9 cellular contexts compared by ENCODE assay signal in the genomic region with DNA sequence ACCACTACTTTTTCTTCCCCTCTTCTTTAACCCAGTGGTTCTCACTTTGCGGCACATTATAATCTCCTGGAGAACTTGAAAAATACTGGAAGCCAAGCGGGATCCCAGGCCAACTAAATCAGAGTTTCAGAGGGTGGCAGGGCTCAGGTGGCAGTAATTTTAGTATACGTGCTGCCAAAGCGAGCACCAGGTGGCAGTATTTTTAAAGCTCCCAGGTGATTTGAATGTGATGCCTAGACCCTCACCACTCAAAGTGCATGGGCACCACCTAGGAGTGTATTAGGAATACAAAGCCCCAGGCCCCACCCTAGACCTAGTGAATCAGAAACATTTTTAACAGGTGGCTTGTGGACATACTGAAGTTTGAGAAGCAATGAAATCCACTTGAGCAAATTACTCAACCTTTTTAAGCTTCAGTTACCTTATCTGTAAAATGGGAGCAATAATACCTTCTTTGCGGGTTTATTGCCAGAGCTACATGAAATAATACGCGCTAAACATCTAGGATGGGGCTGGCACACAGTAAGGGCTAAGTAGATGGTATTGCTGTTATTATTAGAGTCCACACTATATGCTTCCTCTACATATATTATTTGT. TPM values are rescaled to one million over a fixed set of nuclear protein-coding genes. Genes with fewer than 3 reads are reported as not detected.
A peak's percentile ranks its signal among the peaks of the same experiment; 100 is the strongest.
DNase-seq lines count a peak whose midpoint lies in the region; FAIRE-seq and TF ChIP-seq lines count a peak whose summit lies in the region.
"Had no signal": no experiment of that assay in that cellular context is flagged by ENCODE, and none has a peak within 500 bp of the region (broad histone marks: within the 10 kb centered on the region; RNA-seq: fewer than 3 reads in every experiment).

No MANE protein-coding gene starts in this region.

- no peak overlapping the region for H2BK120ac ChIP-seq in neuronal stem cell (ENCODE audit: low read depth, low read length)

- H3K4me3 ChIP-seq in SU-DHL-6 (ENCODE audit: insufficient read depth, low read length, poor library complexity, severe bottlenecking) (no peak overlapping the region), keratinocyte (ENCODE audit: control insufficient read depth in 2 of 3, extremely low read depth in 1 of 3, insufficient read depth in 2 of 3, low read depth in 1 of 3, low read length in 3 of 3) (no peak overlapping the region), neuronal stem cell (ENCODE audit: low read length in 2 of 2) (no peak overlapping the region)

- H2AFZ ChIP-seq in SU-DHL-6 (ENCODE audit: low read depth, low read length, severe bottlenecking) (no peak overlapping the region), keratinocyte (ENCODE audit: control insufficient read depth, low read length) (no peak overlapping the region), neuronal stem cell (ENCODE audit: low read length) (no peak overlapping the region)

- no peak overlapping the region for H2BK12ac ChIP-seq in neuronal stem cell (ENCODE audit: low read length)

- H3K23ac ChIP-seq in neuronal stem cell (ENCODE audit: low read depth, low read length, poor library complexity) = no peak overlapping the region

- H3K4me2 ChIP-seq in SU-DHL-6 (ENCODE audit: low read depth, low read length, poor library complexity, severe bottlenecking) (no peak overlapping the region), keratinocyte (ENCODE audit: control insufficient read depth, extremely low read depth, insufficient read depth, low read depth, low read length) (no peak overlapping the region), neuronal stem cell (ENCODE audit: insufficient read depth, low read length, poor library complexity, severe bottlenecking) (no peak overlapping the region)

- H3K79me1 ChIP-seq in neuronal stem cell (ENCODE audit: low read depth, low read length) = no peaks in the 10 kb centered on the region

- no peak overlapping the region for H3K14ac ChIP-seq in neuronal stem cell (ENCODE audit: low read length)

- H4K20me1 ChIP-seq in SU-DHL-6 (ENCODE audit: low read depth, low read length) (no peaks in the 10 kb centered on the region), keratinocyte (ENCODE audit: control insufficient read depth, extremely low read depth, insufficient read depth, low read length) (no peaks in the 10 kb centered on the region)

- no peaks in the 10 kb centered on the region for H3K9me2 ChIP-seq in SU-DHL-6 (replicated peaks; ENCODE audit: insufficient read depth, low read length)

- H3K9me1 ChIP-seq in keratinocyte (ENCODE audit: control insufficient read depth, extremely low read depth, insufficient read depth, low read length) = no peaks in the 10 kb centered on the region

- no peak overlapping the region for H3K4ac ChIP-seq in neuronal stem cell (ENCODE audit: low read length)

- DNase-seq in ELF-1 (ENCODE audit: low read depth, low spot score) (peak; percentile 49), HuH-7 (ENCODE audit: low spot score) (peak; percentile 7), keratinocyte (ENCODE audit: low read depth, low spot score) (no peak), NOMO-1 treated with dmso at 0.1 percent for 144 hours (lab: John Stamatoyannopoulos, UW; ENCODE audit: unreplicated experiment) (no peak), Kasumi-1 (lab: John Stamatoyannopoulos, UW) (no peak), RKO (ENCODE audit: low spot score) (no peak), neuronal stem cell (ENCODE audit: low spot score) (no peak)

- no peak overlapping the region for H3K9ac ChIP-seq in SU-DHL-6 (ENCODE audit: low read length)
- H3K9ac ChIP-seq in keratinocyte (ENCODE audit: control insufficient read depth, extremely low read depth, insufficient read depth, low read length) = no peak overlapping the region
- H3K9ac ChIP-seq in neuronal stem cell (ENCODE audit: low read depth, low read length, poor library complexity) = no peak overlapping the region

- H3K27ac ChIP-seq in SU-DHL-6 (ENCODE audit: low read depth, low read length) = no peak overlapping the region
- no peak overlapping the region for H3K27ac ChIP-seq in keratinocyte (ENCODE audit: control insufficient read depth, insufficient read depth, low read length)
- H3K27ac ChIP-seq in neuronal stem cell (replicated peaks; ENCODE audit: low read length) = no peak overlapping the region
- H3K27ac ChIP-seq: HL-60 had no signal

- H4K91ac ChIP-seq in neuronal stem cell (ENCODE audit: low read depth, low read length, poor library complexity) = no peak overlapping the region

- H3K36me3 ChIP-seq in SU-DHL-6 (ENCODE audit: low read length) (no peaks in the 10 kb centered on the region), keratinocyte (ENCODE audit: control insufficient read depth in 2 of 2, extremely low read depth in 1 of 2, insufficient read depth in 2 of 2, low read length in 2 of 2) (no peaks in the 10 kb centered on the region), neuronal stem cell (replicated peaks in 1 of 2; ENCODE audit: control insufficient read depth in 2 of 2, insufficient read depth in 2 of 2, low read length in 2 of 2) (no peaks in the 10 kb centered on the region)

- H2BK5ac ChIP-seq in neuronal stem cell (ENCODE audit: low read length) = no peak overlapping the region

- dilution Hi-C loops in keratinocyte (cut with MboI; ENCODE audit: extremely low pct_ligation_motif_present, low sequenced_read_pairs) = no loop called here

- H3K18ac ChIP-seq in neuronal stem cell (ENCODE audit: low read length) = no peak overlapping the region

- no peaks in the 10 kb centered on the region for H3F3A ChIP-seq in SU-DHL-6 (ENCODE audit: insufficient read depth)

- WGBS in neuronal stem cell (ENCODE audit: extremely low coverage in 2 of 2, insufficient read length in 2 of 2, insufficient replicate concordance in 1 of 2), 2 donors = no CpG with 5 or more reads among the region's 7 CpGs

- no peak overlapping the region for H2BK15ac ChIP-seq in neuronal stem cell (ENCODE audit: low read length)

- no peaks in the 10 kb centered on the region for H3K27me3 ChIP-seq in SU-DHL-6 (ENCODE audit: low read length)
- no peaks in the 10 kb centered on the region for H3K27me3 ChIP-seq in keratinocyte (ENCODE audit: control insufficient read depth, extremely low read depth, insufficient read depth, low read length)
- peaks cover 0 to 21% (median 0%) of the 10 kb centered on the region in 3 experiments for H3K27me3 ChIP-seq in neuronal stem cell (ENCODE audit: control insufficient read depth in 3 of 3, insufficient read depth in 3 of 3, low read depth in 1 of 3, low read length in 3 of 3)

- H3K9me3 ChIP-seq in SU-DHL-6 (ENCODE audit: insufficient read depth, low read length) (no peaks in the 10 kb centered on the region), keratinocyte (ENCODE audit: control insufficient read depth, low read depth, low read length) (no peaks in the 10 kb centered on the region), neuronal stem cell (replicated peaks in 1 of 2; ENCODE audit: control insufficient read depth in 2 of 2, insufficient read depth in 1 of 2, low read depth in 1 of 2, low read length in 2 of 2) (no peaks in the 10 kb centered on the region)

- H3K79me2 ChIP-seq in SU-DHL-6 (ENCODE audit: insufficient read depth, low read length) = no peaks in the 10 kb centered on the region
- H3K79me2 ChIP-seq in keratinocyte (ENCODE audit: control insufficient read depth, insufficient read depth, low read length) = no peaks in the 10 kb centered on the region

- H2AK5ac ChIP-seq in neuronal stem cell (ENCODE audit: low read depth, low read length) = no peak overlapping the region

- no peak overlapping the region for H4K8ac ChIP-seq in neuronal stem cell (ENCODE audit: low read depth, low read length)

- H3K4me1 ChIP-seq in keratinocyte (ENCODE audit: control insufficient read depth, extremely low read depth, insufficient read depth, low read length) = no peaks in the 10 kb centered on the region
- no peaks in the 10 kb centered on the region for H3K4me1 ChIP-seq in neuronal stem cell (ENCODE audit: control insufficient read depth in 2 of 2, insufficient read depth in 1 of 2, low read depth in 1 of 2, low read length in 2 of 2)

- TF ChIP-seq CTCF in SU-DHL-6 (IDR thresholded peaks at IDR 0.05; ENCODE audit: insufficient read depth, low read length, poor library complexity, severe bottlenecking) = peak; percentile 40
- peak; percentile 29 to 56 (median 55) for TF ChIP-seq CTCF in keratinocyte (optimal IDR thresholded peaks at IDR 0.05 in 1 of 3, IDR thresholded peaks at IDR 0.05 in 1 of 3, conservative IDR thresholded peaks at IDR 0.05 in 1 of 3; ENCODE audit: extremely low read depth in 1 of 3, insufficient read depth in 2 of 3, low read length in 3 of 3)

- FAIRE-seq in keratinocyte (lab: Jason Lieb, UNC) = no peak

RNA-seq across cellular contexts. Expression of gene B3GALNT1, which starts 8.3 kb away (rescaled TPM):
- polyA plus RNA-seq in keratinocyte = 2.3 to 5.0 TPM (median 3.6 TPM) in 3 replicates
- 0.27 TPM for polyA plus RNA-seq in keratinocyte (2011; ENCODE audit: low read depth)
- 2.1 and 3.2 TPM in 2 replicates for polyA plus RNA-seq in keratinocyte (2011; cell fraction: cytosol; rRNA removed)
- 3.9 and 4.4 TPM in 2 replicates for polyA plus RNA-seq in keratinocyte (2011; cell fraction: nucleus; rRNA removed)
- 0.59 and 4.1 TPM in 2 replicates for polyA plus RNA-seq in keratinocyte (2012; ENCODE audit: low replicate concordance)
- polyA minus RNA-seq in keratinocyte = 5.2 to 14.3 TPM (median 8.1 TPM) in 3 replicates
- 9.6 TPM for polyA minus RNA-seq in keratinocyte (2011; cell fraction: cytosol; rRNA and poly(A)+ RNA removed)
- polyA minus RNA-seq in keratinocyte (2011; cell fraction: nucleus; rRNA and poly(A)+ RNA removed) = 3.3 and 4.7 TPM in 2 replicates
- polyA plus RNA-seq in neuronal stem cell (2013, experiment 1 of 2) = 12.1 TPM
- polyA plus RNA-seq in neuronal stem cell (2013, experiment 2 of 2) = 13.5 TPM

Comparison
In these comparisons a context has a peak if more than half of its experiments do, and no peak if none do; other contexts are left out.
1. DNase-seq: peak in ELF-1 (single experiment) and HuH-7 (single experiment); none in keratinocyte (single experiment), NOMO-1 treated with dmso at 0.1 percent for 144 hours (single experiment), Kasumi-1 (0 of 2), RKO (single experiment) and neuronal stem cell (single experiment).